1 cellular context compared by ENCODE assay signal in the genomic region with DNA sequence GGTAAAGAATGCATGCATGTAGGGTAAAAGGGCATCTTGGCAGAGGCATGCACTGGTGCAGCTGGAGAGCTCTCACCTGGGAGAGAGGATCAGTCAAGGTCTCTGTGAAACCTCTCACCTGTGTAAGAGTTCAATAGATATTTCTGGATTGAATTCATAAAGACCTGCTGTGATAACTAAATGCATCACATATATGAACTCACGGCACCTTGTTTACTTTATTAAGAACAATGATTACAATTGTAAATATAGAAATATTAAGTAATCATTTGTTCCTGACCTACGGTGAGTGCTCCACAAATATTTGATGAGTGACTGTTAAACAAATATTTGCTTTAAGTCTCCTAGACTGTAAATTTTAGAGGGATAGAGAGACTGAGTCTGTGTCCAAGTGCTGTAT.
TF ChIP-seq lines count a peak whose summit lies in the region.

No MANE protein-coding gene starts in this region.

TF ChIP-seq in HepG2, 621 proteins besides CTCF, POLR2A, EP300 and RAD21 (continued from another document):
- TF ChIP-seq SNAI1 (CRISPR knock-in tag; IDR thresholded peaks at IDR 0.05; ENCODE audit: borderline replicate concordance) = no peak
- TF ChIP-seq TBL1XR1 (IDR thresholded peaks at IDR 0.05; ENCODE audit: borderline replicate concordance, low read length, partially characterized antibody) = no peak
- no peak for TF ChIP-seq NFYC (CRISPR knock-in tag; IDR thresholded peaks at IDR 0.05)
- TF ChIP-seq SKI (IDR thresholded peaks at IDR 0.05; ENCODE audit: partially characterized antibody) = peak; percentile 25
- TF ChIP-seq, protein P1, sequence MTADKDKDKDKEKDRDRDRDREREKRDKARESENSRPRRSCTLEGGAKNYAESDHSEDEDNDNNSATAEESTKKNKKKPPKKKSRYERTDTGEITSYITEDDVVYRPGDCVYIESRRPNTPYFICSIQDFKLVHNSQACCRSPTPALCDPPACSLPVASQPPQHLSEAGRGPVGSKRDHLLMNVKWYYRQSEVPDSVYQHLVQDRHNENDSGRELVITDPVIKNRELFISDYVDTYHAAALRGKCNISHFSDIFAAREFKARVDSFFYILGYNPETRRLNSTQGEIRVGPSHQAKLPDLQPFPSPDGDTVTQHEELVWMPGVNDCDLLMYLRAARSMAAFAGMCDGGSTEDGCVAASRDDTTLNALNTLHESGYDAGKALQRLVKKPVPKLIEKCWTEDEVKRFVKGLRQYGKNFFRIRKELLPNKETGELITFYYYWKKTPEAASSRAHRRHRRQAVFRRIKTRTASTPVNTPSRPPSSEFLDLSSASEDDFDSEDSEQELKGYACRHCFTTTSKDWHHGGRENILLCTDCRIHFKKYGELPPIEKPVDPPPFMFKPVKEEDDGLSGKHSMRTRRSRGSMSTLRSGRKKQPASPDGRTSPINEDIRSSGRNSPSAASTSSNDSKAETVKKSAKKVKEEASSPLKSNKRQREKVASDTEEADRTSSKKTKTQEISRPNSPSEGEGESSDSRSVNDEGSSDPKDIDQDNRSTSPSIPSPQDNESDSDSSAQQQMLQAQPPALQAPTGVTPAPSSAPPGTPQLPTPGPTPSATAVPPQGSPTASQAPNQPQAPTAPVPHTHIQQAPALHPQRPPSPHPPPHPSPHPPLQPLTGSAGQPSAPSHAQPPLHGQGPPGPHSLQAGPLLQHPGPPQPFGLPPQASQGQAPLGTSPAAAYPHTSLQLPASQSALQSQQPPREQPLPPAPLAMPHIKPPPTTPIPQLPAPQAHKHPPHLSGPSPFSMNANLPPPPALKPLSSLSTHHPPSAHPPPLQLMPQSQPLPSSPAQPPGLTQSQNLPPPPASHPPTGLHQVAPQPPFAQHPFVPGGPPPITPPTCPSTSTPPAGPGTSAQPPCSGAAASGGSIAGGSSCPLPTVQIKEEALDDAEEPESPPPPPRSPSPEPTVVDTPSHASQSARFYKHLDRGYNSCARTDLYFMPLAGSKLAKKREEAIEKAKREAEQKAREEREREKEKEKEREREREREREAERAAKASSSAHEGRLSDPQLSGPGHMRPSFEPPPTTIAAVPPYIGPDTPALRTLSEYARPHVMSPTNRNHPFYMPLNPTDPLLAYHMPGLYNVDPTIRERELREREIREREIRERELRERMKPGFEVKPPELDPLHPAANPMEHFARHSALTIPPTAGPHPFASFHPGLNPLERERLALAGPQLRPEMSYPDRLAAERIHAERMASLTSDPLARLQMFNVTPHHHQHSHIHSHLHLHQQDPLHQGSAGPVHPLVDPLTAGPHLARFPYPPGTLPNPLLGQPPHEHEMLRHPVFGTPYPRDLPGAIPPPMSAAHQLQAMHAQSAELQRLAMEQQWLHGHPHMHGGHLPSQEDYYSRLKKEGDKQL (CRISPR knock-in tag; IDR thresholded peaks at IDR 0.05; ENCODE audit: low read depth) = peak; percentile 71; the same call in 1 of the 2 replicates
TF ChIP-seq in HepG2: peak in this region for 13.
